19 cellular contexts compared by ENCODE assay signal in the genomic region with DNA sequence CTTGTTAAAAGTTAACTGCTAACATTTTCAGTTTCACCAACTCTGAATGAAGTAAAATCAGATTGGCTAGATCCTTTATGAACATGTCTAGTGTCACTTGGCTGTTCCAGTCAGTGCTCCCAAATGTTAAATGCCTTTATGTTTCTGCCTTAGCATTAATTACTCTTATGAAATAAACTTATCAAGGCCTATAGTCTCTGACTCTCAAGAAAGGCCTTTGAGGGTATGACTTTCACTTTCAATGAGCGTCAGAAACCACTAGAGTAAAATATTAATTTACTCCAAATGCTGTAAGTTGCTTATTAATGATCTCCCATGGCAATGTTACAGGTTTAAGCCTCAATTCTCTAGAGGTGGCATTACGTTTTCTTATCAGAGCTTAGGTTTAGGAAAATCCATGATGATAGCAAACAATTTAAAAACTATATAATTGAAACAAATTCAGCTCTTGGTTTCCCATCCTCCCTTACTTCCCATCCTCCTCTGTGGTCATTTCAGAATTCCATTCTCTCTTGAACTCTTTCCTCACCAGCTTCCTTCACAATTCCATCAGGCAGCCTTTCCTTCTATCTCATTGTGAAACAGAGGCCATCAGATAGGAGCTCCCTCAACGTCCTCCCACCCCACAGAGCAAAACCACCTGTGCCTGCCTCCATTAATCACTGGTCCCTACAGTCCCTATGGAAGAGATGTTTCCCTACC.
A peak's percentile ranks its signal among the peaks of the same experiment; 100 is the strongest.
DNase-seq lines count a peak whose midpoint lies in the region; ATAC-seq and TF ChIP-seq lines count a peak whose summit lies in the region.
"Had no signal": no experiment of that assay in that cellular context is flagged by ENCODE, and none has a peak within 500 bp of the region (broad histone marks: within the 10 kb centered on the region; RNA-seq: fewer than 3 reads in every experiment).

No MANE protein-coding gene starts in this region.

- no peak overlapping the region for H3K27ac ChIP-seq in coronary artery
- H3K27ac ChIP-seq: BLaER1 treated with 17β-estradiol and CSF1 and Interleukin-3, amounts not matched to agents 10 nM and 100 nM; SJCRH30; upper lobe of right lung had no signal

- POLR2A ChIA-PET in GM10248 (lab: Yijun Ruan, JAX), result no interaction called here

- TF ChIP-seq CTCF in GM10248 (IDR thresholded peaks at IDR 0.05; ENCODE audit: control extremely low read depth, extremely low read depth, low read depth, missing control alignments) (no peak), coronary artery (IDR thresholded peaks at IDR 0.05) (no peak)

- DNase-seq in GM10248 (ENCODE audit: extremely low spot score) (peak; percentile 10), NCI-H1417 treated with DMSO at 0.1 percent for 48 hours (lab: John Stamatoyannopoulos, UW) (no peak), coronary artery (ENCODE audit: low spot score) (no peak), NCI-H345 treated with DMSO at 0.1 percent for 48 hours (lab: John Stamatoyannopoulos, UW; ENCODE audit: unreplicated experiment) (no peak)
- no peak for DNase-seq in stimulated activated naive CD4-positive, alpha-beta T cell (lab: John Stamatoyannopoulos, UW)
- DNase-seq: 8988T; activated CD4-positive, CD25-positive, alpha-beta regulatory T cell; DMS 273 treated with DMSO at 0.1 percent for 48 hours; erythroblast; GF-D8; NCI-H187; NCI-H510A treated with DMSO at 0.1 percent for 48 hours; right cardiac atrium; SJCRH30; upper lobe of right lung had no signal

- ATAC-seq in GM19395 (IDR thresholded peaks at IDR 0.05; ENCODE audit: unreplicated experiment) (peak; percentile 67), HG02938 (IDR thresholded peaks at IDR 0.05; ENCODE audit: unreplicated experiment) (peak; percentile 95), HG03457 (IDR thresholded peaks at IDR 0.05; ENCODE audit: unreplicated experiment) (peak; percentile 89)
- ATAC-seq: right cardiac atrium, upper lobe of right lung had no signal

- CTCF ChIA-PET in GM10248 (lab: Yijun Ruan, JAX), result interaction anchor here (0.9 kb wide), 1 partner anchor 9 kb away, joined by 3 read pairs; no protein-coding TSS in a partner anchor

- H3K4me3 ChIP-seq in coronary artery, result no peak overlapping the region
- H3K4me3 ChIP-seq: BLaER1 treated with 17β-estradiol and CSF1 and Interleukin-3, amounts not matched to agents 10 nM and 100 nM; SJCRH30; upper lobe of right lung had no signal
